1 cellular context compared by ENCODE assay signal in the genomic region with DNA sequence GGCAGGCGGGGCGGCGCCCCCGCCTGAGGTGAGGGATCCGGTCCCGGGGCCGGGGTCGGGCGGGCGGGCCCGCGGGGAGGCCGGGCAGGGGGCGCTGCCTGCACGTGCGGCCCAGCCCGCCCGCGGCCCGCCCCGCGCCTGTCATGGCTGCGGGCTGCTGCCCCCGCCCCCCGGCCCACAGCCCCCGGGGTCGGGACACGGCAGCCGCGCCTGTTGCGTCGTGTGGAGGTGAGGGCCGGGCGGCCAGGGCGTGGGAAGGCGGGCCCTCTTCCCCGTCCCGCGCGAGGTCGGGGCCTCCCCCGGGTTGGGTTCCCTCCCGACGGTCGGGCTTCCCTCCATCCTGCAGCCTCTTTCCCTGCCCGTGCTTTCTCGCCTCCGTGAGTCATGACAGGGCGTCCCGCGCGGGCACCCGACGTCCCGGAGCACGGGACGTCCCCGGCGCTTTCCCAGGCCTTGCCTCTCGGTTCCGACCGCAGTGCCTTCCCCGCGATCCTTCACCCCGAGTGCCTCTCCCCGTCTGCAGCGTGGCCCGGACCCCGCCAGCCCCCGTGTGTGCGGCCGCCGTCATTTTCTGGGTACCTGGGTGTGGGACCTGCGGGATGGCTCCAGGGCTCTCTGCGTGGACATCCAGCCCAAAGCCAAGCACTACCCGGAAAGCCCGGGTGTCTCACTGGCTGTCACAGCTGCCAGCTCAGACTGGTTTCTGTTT.
TF ChIP-seq lines count a peak whose summit lies in the region.

No MANE protein-coding gene starts in this region.

TF ChIP-seq in HepG2, 621 proteins besides CTCF, POLR2A, EP300 and RAD21 (continued from another document and continues in another):
- TF ChIP-seq, protein P1, sequence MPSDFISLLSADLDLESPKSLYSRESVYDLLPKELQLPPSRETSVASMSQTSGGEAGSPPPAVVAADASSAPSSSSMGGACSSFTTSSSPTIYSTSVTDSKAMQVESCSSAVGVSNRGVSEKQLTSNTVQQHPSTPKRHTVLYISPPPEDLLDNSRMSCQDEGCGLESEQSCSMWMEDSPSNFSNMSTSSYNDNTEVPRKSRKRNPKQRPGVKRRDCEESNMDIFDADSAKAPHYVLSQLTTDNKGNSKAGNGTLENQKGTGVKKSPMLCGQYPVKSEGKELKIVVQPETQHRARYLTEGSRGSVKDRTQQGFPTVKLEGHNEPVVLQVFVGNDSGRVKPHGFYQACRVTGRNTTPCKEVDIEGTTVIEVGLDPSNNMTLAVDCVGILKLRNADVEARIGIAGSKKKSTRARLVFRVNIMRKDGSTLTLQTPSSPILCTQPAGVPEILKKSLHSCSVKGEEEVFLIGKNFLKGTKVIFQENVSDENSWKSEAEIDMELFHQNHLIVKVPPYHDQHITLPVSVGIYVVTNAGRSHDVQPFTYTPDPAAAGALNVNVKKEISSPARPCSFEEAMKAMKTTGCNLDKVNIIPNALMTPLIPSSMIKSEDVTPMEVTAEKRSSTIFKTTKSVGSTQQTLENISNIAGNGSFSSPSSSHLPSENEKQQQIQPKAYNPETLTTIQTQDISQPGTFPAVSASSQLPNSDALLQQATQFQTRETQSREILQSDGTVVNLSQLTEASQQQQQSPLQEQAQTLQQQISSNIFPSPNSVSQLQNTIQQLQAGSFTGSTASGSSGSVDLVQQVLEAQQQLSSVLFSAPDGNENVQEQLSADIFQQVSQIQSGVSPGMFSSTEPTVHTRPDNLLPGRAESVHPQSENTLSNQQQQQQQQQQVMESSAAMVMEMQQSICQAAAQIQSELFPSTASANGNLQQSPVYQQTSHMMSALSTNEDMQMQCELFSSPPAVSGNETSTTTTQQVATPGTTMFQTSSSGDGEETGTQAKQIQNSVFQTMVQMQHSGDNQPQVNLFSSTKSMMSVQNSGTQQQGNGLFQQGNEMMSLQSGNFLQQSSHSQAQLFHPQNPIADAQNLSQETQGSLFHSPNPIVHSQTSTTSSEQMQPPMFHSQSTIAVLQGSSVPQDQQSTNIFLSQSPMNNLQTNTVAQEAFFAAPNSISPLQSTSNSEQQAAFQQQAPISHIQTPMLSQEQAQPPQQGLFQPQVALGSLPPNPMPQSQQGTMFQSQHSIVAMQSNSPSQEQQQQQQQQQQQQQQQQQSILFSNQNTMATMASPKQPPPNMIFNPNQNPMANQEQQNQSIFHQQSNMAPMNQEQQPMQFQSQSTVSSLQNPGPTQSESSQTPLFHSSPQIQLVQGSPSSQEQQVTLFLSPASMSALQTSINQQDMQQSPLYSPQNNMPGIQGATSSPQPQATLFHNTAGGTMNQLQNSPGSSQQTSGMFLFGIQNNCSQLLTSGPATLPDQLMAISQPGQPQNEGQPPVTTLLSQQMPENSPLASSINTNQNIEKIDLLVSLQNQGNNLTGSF (CRISPR knock-in tag; IDR thresholded peaks at IDR 0.05): peak; percentile 79; the same call in 1 of the 2 replicates
- TF ChIP-seq, protein P2, sequence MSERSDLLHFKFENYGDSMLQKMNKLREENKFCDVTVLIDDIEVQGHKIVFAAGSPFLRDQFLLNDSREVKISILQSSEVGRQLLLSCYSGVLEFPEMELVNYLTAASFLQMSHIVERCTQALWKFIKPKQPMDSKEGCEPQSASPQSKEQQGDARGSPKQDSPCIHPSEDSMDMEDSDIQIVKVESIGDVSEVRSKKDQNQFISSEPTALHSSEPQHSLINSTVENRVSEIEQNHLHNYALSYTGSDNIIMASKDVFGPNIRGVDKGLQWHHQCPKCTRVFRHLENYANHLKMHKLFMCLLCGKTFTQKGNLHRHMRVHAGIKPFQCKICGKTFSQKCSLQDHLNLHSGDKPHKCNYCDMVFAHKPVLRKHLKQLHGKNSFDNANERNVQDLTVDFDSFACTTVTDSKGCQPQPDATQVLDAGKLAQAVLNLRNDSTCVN (CRISPR knock-in tag; IDR thresholded peaks at IDR 0.05; ENCODE audit: borderline replicate concordance): 0 out of 2 replicates have a peak, but pooled peaks have one; percentile 48
- TF ChIP-seq POLR2AphosphoS5 (IDR thresholded peaks at IDR 0.05; ENCODE audit: low read depth, low read length): no peak
- TF ChIP-seq SNAI1 (CRISPR knock-in tag; IDR thresholded peaks at IDR 0.05; ENCODE audit: borderline replicate concordance): no peak
- peak; percentile 81 for TF ChIP-seq HIVEP1 (CRISPR knock-in tag; IDR thresholded peaks at IDR 0.05)
- TF ChIP-seq ZNF354B (CRISPR knock-in tag; IDR thresholded peaks at IDR 0.05): no peak
- no peak for TF ChIP-seq STAG1 (CRISPR knock-in tag; IDR thresholded peaks at IDR 0.05)
- TF ChIP-seq, protein P3, sequence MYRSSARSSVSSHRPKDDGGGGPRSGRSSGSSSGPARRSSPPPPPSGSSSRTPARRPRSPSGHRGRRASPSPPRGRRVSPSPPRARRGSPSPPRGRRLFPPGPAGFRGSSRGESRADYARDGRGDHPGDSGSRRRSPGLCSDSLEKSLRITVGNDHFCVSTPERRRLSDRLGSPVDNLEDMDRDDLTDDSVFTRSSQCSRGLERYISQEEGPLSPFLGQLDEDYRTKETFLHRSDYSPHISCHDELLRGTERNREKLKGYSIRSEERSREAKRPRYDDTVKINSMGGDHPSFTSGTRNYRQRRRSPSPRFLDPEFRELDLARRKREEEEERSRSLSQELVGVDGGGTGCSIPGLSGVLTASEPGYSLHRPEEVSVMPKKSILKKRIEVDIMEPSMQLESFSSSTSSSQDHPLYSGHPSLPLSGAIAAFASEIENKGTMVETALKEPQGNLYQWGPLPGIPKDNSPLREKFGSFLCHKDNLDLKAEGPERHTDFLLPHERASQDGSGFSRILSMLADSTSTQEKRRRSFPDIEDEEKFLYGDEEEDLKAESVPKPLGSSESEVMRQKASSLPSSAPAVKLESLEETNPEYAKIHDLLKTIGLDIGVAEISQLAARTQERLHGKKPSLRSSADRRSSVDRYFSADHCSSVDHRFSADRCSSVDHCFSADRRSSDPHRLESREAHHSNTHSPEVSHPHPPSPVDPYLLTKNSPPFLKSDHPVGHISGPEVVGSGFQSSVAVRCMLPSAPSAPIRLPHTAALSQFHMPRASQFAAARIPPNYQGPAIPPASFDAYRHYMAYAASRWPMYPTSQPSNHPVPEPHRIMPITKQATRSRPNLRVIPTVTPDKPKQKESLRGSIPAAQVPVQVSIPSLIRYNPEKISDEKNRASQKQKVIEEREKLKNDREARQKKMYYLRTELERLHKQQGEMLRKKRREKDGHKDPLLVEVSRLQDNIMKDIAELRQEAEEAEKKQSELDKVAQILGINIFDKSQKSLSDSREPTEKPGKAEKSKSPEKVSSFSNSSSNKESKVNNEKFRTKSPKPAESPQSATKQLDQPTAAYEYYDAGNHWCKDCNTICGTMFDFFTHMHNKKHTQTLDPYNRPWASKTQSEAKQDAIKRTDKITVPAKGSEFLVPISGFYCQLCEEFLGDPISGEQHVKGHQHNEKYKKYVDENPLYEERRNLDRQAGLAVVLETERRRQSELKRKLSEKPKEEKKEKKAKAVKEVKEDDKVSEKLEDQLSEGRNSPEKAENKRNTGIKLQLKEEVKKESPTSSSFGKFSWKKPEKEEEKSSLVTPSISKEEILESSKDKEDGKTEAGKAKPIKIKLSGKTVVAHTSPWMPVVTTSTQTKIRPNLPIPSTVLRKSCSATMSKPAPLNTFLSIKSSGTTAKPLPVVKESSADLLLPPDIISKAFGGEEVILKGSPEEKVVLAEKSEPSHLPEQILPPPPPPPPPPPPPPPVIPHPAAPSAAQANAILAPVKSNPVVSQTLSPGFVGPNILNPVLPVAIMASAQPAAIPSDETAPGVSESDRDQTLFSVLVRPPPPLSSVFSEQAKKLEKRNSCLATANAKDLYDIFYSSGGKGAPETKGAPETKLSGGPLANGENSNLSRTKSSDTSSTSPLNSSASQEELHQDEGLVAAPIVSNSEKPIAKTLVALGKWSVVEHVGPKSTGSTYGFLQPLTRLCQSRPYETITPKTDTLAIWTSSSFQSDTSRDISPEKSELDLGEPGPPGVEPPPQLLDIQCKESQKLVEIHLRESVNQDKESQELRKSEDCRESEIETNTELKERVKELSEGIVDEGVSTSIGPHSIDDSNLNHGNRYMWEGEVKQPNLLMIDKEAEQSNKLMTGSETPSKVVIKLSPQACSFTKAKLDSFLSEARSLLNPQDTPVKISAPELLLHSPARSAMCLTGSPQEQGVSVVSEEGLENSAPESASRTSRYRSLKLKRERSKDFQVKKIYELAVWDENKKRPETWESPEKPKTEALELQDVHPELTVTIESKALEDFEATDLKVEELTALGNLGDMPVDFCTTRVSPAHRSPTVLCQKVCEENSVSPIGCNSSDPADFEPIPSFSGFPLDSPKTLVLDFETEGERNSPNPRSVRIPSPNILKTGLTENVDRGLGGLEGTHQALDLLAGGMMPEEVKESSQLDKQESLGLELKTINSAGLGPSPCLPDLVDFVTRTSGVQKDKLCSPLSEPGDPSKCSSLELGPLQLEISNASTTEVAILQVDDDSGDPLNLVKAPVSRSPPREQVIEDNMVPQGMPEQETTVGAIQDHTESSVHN (CRISPR knock-in tag; IDR thresholded peaks at IDR 0.05): peak; percentile 87; the same call in 1 of the 2 replicates
- no peak for TF ChIP-seq ZBTB20 (CRISPR knock-in tag; IDR thresholded peaks at IDR 0.05; ENCODE audit: borderline replicate concordance, low read depth)
- TF ChIP-seq, protein P4, sequence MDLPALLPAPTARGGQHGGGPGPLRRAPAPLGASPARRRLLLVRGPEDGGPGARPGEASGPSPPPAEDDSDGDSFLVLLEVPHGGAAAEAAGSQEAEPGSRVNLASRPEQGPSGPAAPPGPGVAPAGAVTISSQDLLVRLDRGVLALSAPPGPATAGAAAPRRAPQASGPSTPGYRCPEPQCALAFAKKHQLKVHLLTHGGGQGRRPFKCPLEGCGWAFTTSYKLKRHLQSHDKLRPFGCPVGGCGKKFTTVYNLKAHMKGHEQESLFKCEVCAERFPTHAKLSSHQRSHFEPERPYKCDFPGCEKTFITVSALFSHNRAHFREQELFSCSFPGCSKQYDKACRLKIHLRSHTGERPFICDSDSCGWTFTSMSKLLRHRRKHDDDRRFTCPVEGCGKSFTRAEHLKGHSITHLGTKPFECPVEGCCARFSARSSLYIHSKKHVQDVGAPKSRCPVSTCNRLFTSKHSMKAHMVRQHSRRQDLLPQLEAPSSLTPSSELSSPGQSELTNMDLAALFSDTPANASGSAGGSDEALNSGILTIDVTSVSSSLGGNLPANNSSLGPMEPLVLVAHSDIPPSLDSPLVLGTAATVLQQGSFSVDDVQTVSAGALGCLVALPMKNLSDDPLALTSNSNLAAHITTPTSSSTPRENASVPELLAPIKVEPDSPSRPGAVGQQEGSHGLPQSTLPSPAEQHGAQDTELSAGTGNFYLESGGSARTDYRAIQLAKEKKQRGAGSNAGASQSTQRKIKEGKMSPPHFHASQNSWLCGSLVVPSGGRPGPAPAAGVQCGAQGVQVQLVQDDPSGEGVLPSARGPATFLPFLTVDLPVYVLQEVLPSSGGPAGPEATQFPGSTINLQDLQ (CRISPR knock-in tag; IDR thresholded peaks at IDR 0.05): 0 out of 2 replicates have a peak, but pooled peaks have one; percentile 54
- TF ChIP-seq, protein P5, sequence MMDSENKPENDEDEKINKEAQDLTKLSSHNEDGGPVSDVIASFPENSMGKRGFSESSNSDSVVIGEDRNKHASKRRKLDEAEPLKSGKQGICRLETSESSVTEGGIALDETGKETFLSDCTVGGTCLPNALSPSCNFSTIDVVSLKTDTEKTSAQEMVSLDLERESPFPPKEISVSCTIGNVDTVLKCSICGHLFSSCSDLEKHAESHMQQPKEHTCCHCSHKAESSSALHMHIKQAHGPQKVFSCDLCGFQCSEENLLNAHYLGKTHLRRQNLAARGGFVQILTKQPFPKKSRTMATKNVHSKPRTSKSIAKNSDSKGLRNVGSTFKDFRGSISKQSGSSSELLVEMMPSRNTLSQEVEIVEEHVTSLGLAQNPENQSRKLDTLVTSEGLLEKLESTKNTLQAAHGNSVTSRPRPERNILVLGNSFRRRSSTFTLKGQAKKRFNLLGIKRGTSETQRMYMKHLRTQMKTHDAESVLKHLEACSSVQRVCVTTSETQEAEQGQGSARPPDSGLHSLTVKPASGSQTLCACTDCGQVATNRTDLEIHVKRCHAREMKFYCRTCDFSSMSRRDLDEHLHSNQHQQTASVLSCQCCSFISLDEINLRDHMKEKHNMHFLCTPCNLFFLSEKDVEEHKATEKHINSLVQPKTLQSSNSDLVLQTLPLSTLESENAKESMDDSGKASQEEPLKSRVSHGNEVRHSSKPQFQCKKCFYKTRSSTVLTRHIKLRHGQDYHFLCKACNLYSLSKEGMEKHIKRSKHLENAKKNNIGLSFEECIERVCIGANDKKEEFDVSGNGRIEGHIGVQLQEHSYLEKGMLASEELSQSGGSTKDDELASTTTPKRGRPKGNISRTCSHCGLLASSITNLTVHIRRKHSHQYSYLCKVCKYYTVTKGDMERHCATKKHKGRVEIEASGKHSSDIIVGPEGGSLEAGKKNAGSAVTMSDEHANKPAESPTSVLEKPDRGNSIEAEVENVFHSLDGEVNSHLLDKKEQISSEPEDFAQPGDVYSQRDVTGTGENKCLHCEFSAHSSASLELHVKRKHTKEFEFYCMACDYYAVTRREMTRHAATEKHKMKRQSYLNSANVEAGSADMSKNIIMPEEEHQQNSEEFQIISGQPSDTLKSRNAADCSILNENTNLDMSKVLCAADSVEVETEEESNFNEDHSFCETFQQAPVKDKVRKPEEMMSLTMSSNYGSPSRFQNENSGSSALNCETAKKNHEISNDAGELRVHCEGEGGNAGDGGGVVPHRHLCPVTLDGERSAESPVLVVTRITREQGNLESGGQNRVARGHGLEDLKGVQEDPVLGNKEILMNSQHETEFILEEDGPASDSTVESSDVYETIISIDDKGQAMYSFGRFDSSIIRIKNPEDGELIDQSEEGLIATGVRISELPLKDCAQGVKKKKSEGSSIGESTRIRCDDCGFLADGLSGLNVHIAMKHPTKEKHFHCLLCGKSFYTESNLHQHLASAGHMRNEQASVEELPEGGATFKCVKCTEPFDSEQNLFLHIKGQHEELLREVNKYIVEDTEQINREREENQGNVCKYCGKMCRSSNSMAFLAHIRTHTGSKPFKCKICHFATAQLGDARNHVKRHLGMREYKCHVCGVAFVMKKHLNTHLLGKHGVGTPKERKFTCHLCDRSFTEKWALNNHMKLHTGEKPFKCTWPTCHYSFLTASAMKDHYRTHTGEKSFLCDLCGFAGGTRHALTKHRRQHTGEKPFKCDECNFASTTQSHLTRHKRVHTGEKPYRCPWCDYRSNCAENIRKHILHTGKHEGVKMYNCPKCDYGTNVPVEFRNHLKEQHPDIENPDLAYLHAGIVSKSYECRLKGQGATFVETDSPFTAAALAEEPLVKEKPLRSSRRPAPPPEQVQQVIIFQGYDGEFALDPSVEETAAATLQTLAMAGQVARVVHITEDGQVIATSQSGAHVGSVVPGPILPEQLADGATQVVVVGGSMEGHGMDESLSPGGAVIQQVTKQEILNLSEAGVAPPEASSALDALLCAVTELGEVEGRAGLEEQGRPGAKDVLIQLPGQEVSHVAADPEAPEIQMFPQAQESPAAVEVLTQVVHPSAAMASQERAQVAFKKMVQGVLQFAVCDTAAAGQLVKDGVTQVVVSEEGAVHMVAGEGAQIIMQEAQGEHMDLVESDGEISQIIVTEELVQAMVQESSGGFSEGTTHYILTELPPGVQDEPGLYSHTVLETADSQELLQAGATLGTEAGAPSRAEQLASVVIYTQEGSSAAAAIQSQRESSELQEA (CRISPR knock-in tag; IDR thresholded peaks at IDR 0.05; ENCODE audit: not compliant biosample characterization): no peak
- TF ChIP-seq ATM (IDR thresholded peaks at IDR 0.05; ENCODE audit: borderline replicate concordance): no peak
